ENCODE assay signal across 8 cellular contexts in genomic region chr1:155255243-155256100, GRCh38. TPM values are rescaled to one million over a fixed set of nuclear protein-coding genes. Genes with fewer than 3 reads are reported as not detected.
DNase-seq lines count a peak whose midpoint lies in the region; ATAC-seq and TF ChIP-seq lines count a peak whose summit lies in the region.

Gene ENTREP3 (minus strand): TSS chr1:155255483. CDS start chr1:155254877, 606 bp downstream.

- H3K27ac ChIP-seq in cingulate gyrus (ENCODE audit: low read depth, low read length): peak within 1 kb of the TSS; percentile 98

- POLR2A ChIA-PET in GM10248 (lab: Yijun Ruan, JAX): interaction anchor here (1.2 kb wide), 1 partner anchor 18 kb away, joined by 7 read pairs; the partner anchor contains the start of gene CLK2
- POLR2A ChIA-PET in activated CD4-positive, alpha-beta T cell treated with anti-CD3 and anti-CD28 coated beads for 36 hours (lab: Charles Lee): interaction anchor here (0.6 to 1.3 kb wide), 4 partner anchors 15 to 100 kb away, joined by 3 read pairs; partner anchors contain the start of gene CLK2

- no peaks in the 10 kb centered on the region for H3K27me3 Mint-ChIP-seq in activated CD4-positive, alpha-beta T cell treated with anti-CD3 and anti-CD28 coated beads for 36 hours

- H3K4me3 Mint-ChIP-seq in activated CD4-positive, alpha-beta T cell treated with anti-CD3 and anti-CD28 coated beads for 36 hours: peak within 1 kb of the TSS; percentile 73

- intact Hi-C loops in activated CD4-positive, alpha-beta T cell treated with anti-CD3 and anti-CD28 coated beads for 36 hours (cut with DNase I, micrococcal nuclease): loop anchor here in 1 of 2 experiments (1.0 kb wide), 4 partner anchors 18 to 69 kb away; partner anchors contain the start of genes CLK2, FDPS and HCN3

- DNase-seq in GM10248 (ENCODE audit: extremely low spot score): peak; percentile 93
- DNase-seq in NCI-H460 (ENCODE audit: extremely low read depth, low read depth): peak; percentile 83
- DNase-seq in activated CD4-positive, alpha-beta T cell treated with anti-CD3 and anti-CD28 coated beads for 36 hours: peak; percentile 90
- peak; percentile 76 for DNase-seq in kidney tubule cell (ENCODE audit: low spot score)
- DNase-seq in stimulated activated CD4-positive, alpha-beta T cell treated with anti-CD3 and anti-CD28 coated beads, Interleukin-1b, Interleukin-23, amount 100 ng/mL, for 24 hours (ENCODE audit: low read depth in 4 of 4, low spot score in 1 of 4): peak in 3 of 4 experiments; percentile 70 to 77 (median 74)

- H3K36me3 Mint-ChIP-seq in activated CD4-positive, alpha-beta T cell treated with anti-CD3 and anti-CD28 coated beads for 36 hours (ENCODE audit: low read depth): peaks cover 30% of the 10 kb centered on the region

- ATAC-seq in HG03066 (IDR thresholded peaks at IDR 0.05; ENCODE audit: low read depth, unreplicated experiment) (peak; percentile 50), GM21528 (IDR thresholded peaks at IDR 0.05; ENCODE audit: low FRiP score, unreplicated experiment) (no peak)
- ATAC-seq in activated CD4-positive, alpha-beta T cell treated with anti-CD3 and anti-CD28 coated beads for 36 hours: peak; percentile 82

- CTCF ChIA-PET in GM10248 (lab: Yijun Ruan, JAX): interaction anchor here (1.2 to 1.3 kb wide), 2 partner anchors 14 to 63 kb away, joined by 3 to 4 read pairs; no protein-coding TSS in a partner anchor
- CTCF ChIA-PET in activated CD4-positive, alpha-beta T cell treated with anti-CD3 and anti-CD28 coated beads for 36 hours (lab: Charles Lee): interaction anchor here (0.9 to 1.1 kb wide), 3 partner anchors 30 to 210 kb away, joined by 3 to 4 read pairs (median 3); no protein-coding TSS in a partner anchor

- no peaks in the 10 kb centered on the region for H3K9me3 Mint-ChIP-seq in activated CD4-positive, alpha-beta T cell treated with anti-CD3 and anti-CD28 coated beads for 36 hours (ENCODE audit: low read depth)

- peak within 1 kb of the TSS; percentile 76 for H3K27ac Mint-ChIP-seq in activated CD4-positive, alpha-beta T cell treated with anti-CD3 and anti-CD28 coated beads for 36 hours

- peaks cover 31% of the 10 kb centered on the region for H3K4me1 Mint-ChIP-seq in activated CD4-positive, alpha-beta T cell treated with anti-CD3 and anti-CD28 coated beads for 36 hours

- TF ChIP-seq CTCF in GM10248 (IDR thresholded peaks at IDR 0.05; ENCODE audit: control extremely low read depth, extremely low read depth, low read depth, missing control alignments): no peak

RNA-seq across cellular contexts. Expression of gene ENTREP3, which starts in this region (rescaled TPM):
- 12.6 and 16.6 TPM in 2 replicates for total RNA-seq in NCI-H460 (2014; rRNA removed; shearing (Covaris generic))
- 40.8 and 47.4 TPM in 2 replicates for polyA plus RNA-seq in NCI-H460 (2014; cell fraction: nucleus; rRNA removed)
- 10 to 100 TPM; 29.7 to 34.8 TPM for total RNA-seq in activated CD4-positive, alpha-beta T cell treated with anti-CD3 and anti-CD28 coated beads for 36 hours
